Comparison of ENCODE assay signal across 1 cellular context in genomic region chr19:46356670-46357055, GRCh38.
TF ChIP-seq lines count a peak whose summit lies in the region.

No MANE protein-coding gene starts in this region.

TF ChIP-seq in GM12878, 131 proteins besides CTCF, POLR2A, EP300 and RAD21:
- TF ChIP-seq RUNX3 (IDR thresholded peaks at IDR 0.05; ENCODE audit: low read length) (peak; percentile 21; the same call in 1 of the 2 replicates), ETV6 (conservative IDR thresholded peaks at IDR 0.05 in 1 of 2, IDR thresholded peaks at IDR 0.05 in 1 of 2; ENCODE audit: borderline replicate concordance in 1 of 2, low read depth in 1 of 2) (no peak)
